Comparison of ENCODE assay signal across 2 cellular contexts in genomic region chr12:122862872-122863701, GRCh38.
TF ChIP-seq lines count a peak whose summit lies in the region.

No MANE protein-coding gene starts in this region.

TF ChIP-seq in SK-N-SH, 30 proteins besides CTCF, POLR2A, EP300 and RAD21 (continued from another document):
- TF ChIP-seq REST (IDR thresholded peaks at IDR 0.05; ENCODE audit: low read depth, low read length) (no peak), RXRA (IDR thresholded peaks at IDR 0.05; ENCODE audit: borderline replicate concordance, low read depth) (no peak), FOXJ3 (CRISPR knock-in tag; IDR thresholded peaks at IDR 0.05) (no peak)

TF ChIP-seq in SK-N-SH treated with all-trans-retinoic acid at 6 μM for 48 hours, 23 proteins besides CTCF, POLR2A, EP300 and RAD21 (continued from another document):
- TF ChIP-seq TSHZ2 (CRISPR knock-in tag; IDR thresholded peaks at IDR 0.05) (no peak), POU6F1 (CRISPR knock-in tag; IDR thresholded peaks at IDR 0.05; ENCODE audit: borderline replicate concordance, low read depth) (no peak), ESRRG (CRISPR knock-in tag; IDR thresholded peaks at IDR 0.05) (no peak), PATZ1 (CRISPR knock-in tag; IDR thresholded peaks at IDR 0.05; ENCODE audit: borderline replicate concordance) (no peak), ZNF70 (CRISPR knock-in tag; IDR thresholded peaks at IDR 0.05) (no peak), ISL1 (CRISPR knock-in tag; IDR thresholded peaks at IDR 0.05) (no peak), OSR1 (CRISPR knock-in tag; IDR thresholded peaks at IDR 0.05) (no peak), SNAI2 (CRISPR knock-in tag; IDR thresholded peaks at IDR 0.05) (no peak), ARNTL (CRISPR knock-in tag; IDR thresholded peaks at IDR 0.05; ENCODE audit: borderline replicate concordance, low read depth) (no peak), ZNF8 (CRISPR knock-in tag; IDR thresholded peaks at IDR 0.05) (no peak)
